19 cellular contexts compared by ENCODE assay signal in genomic region chr3:168044049-168044448, GRCh38. TPM values are rescaled to one million over a fixed set of nuclear protein-coding genes. Genes with fewer than 3 reads are reported as not detected.
DNase-seq lines count a peak whose midpoint lies in the region; FAIRE-seq and TF ChIP-seq lines count a peak whose summit lies in the region.
"Had no signal": no experiment of that assay in that cellular context is flagged by ENCODE, and none has a peak within 500 bp of the region (broad histone marks: within the 10 kb centered on the region; RNA-seq: fewer than 3 reads in every experiment).

No MANE protein-coding gene starts in this region.

- FAIRE-seq in endothelial cell of umbilical vein (lab: Jason Lieb, UNC), result peak; percentile 18
- FAIRE-seq in RCC 7860 (lab: Jason Lieb, UNC), result no peak
- FAIRE-seq: H1, HepG2 had no signal

- WGBS in suprapubic skin, result 79% methylated on average over 6 of the region's 6 CpGs

- POLR2A ChIA-PET in OCI-LY7 (lab: Charles Lee) (interaction anchor here (1.2 kb wide), 1 partner anchor 16 kb away, joined by 3 read pairs; no protein-coding TSS in a partner anchor), endothelial cell of umbilical vein (lab: Charles Lee) (no interaction called here), GM10248 (lab: Yijun Ruan, JAX) (no interaction called here)

- H3K27me3 ChIP-seq in left ventricle myocardium inferior (ENCODE audit: low read depth) (no peaks in the 10 kb centered on the region), endothelial cell of umbilical vein (ENCODE audit: control insufficient read depth in 2 of 2, insufficient read depth in 2 of 2, low read length in 2 of 2) (no peaks in the 10 kb centered on the region), suprapubic skin (no peaks in the 10 kb centered on the region)

- H4K20me1 ChIP-seq in OCI-LY7 (ENCODE audit: insufficient read depth, low read length) (no peaks in the 10 kb centered on the region), endothelial cell of umbilical vein (replicated peaks; ENCODE audit: control insufficient read depth, extremely low read depth, insufficient read depth, low read length) (no peaks in the 10 kb centered on the region)

- H3K4me3 ChIP-seq in left ventricle myocardium inferior (peak overlapping the region; percentile 18), OCI-LY7 (ENCODE audit: low read depth, low read length, poor library complexity, severe bottlenecking) (no peak overlapping the region), endothelial cell of umbilical vein (replicated peaks in 1 of 3; ENCODE audit: insufficient read depth in 1 of 3, low read depth in 1 of 3, low read length in 3 of 3) (no peak overlapping the region), suprapubic skin (no peak overlapping the region)

- H3K9me1 ChIP-seq in endothelial cell of umbilical vein (replicated peaks; ENCODE audit: control insufficient read depth, extremely low read depth, insufficient read depth, low read length), result no peaks in the 10 kb centered on the region

- BruUV-seq in OCI-LY7 (replicated peaks; lab: Mats Ljungman, UMichigan), result TSS peak; percentile 22
- no TSS peak for BruUV-seq in endothelial cell of umbilical vein (replicated peaks; lab: Mats Ljungman, UMichigan)

- intact Hi-C loops in left ventricle myocardium inferior (cut with micrococcal nuclease), result loop anchor here (5.0 kb wide), 1 partner anchor 117 kb away; no protein-coding TSS in a partner anchor
- intact Hi-C loops in cardiac septum (cut with DNase I), result loop anchor here (5.0 to 10.0 kb wide), 2 partner anchors 207 to 309 kb away; partner anchors contain the start of genes PDCD10 and SERPINI1
- intact Hi-C loops in OCI-LY7 (cut with micrococcal nuclease; ENCODE audit: unreplicated experiment), result loop anchor here (5.0 to 10.0 kb wide), 2 partner anchors 202 to 581 kb away; no protein-coding TSS in a partner anchor
- intact Hi-C loops in endothelial cell of umbilical vein (cut with micrococcal nuclease), result loop anchor here (10.0 kb wide), 1 partner anchor 659 kb away; the partner anchor contains the start of gene ZBBX

- no peak overlapping the region for H3K9ac ChIP-seq in endothelial cell of umbilical vein (replicated peaks; ENCODE audit: extremely low read depth, insufficient read depth, low read length)

- H3K9me3 ChIP-seq in left ventricle myocardium inferior (replicated peaks) (no peaks in the 10 kb centered on the region), OCI-LY7 (ENCODE audit: low read length) (no peaks in the 10 kb centered on the region), endothelial cell of umbilical vein (replicated peaks; ENCODE audit: control insufficient read depth, insufficient read depth, low read length) (no peaks in the 10 kb centered on the region), suprapubic skin (no peaks in the 10 kb centered on the region)

- no peaks in the 10 kb centered on the region for H3K9me2 ChIP-seq in OCI-LY7 (ENCODE audit: insufficient read depth, low read length)

- H3K79me2 ChIP-seq in OCI-LY7 (ENCODE audit: insufficient read depth, low read depth, low read length) (peaks cover 7% of the 10 kb centered on the region; the same call in 1 of the 2 replicates), endothelial cell of umbilical vein (ENCODE audit: control insufficient read depth, insufficient read depth, low read length) (peaks cover 1% of the 10 kb centered on the region)

- TF ChIP-seq POLR2A in endothelial cell of umbilical vein (IDR thresholded peaks at IDR 0.05; ENCODE audit: low read depth, low read length) (no peak), suprapubic skin (IDR thresholded peaks at IDR 0.05) (no peak)

- H3K27ac ChIP-seq in left ventricle myocardium inferior (replicated peaks) (peak overlapping the region; percentile 29), OCI-LY7 (ENCODE audit: low read depth, low read length, poor library complexity, severe bottlenecking) (no peak overlapping the region), endothelial cell of umbilical vein (ENCODE audit: insufficient read depth, low read depth, low read length) (no peak overlapping the region), suprapubic skin (no peak overlapping the region)
- H3K27ac ChIP-seq: C4-2B, RWPE1 had no signal

- H3K4me1 ChIP-seq in left ventricle myocardium inferior (peaks cover 39% of the 10 kb centered on the region), OCI-LY7 (ENCODE audit: insufficient read depth, low read length, poor library complexity, severe bottlenecking) (no peaks in the 10 kb centered on the region), endothelial cell of umbilical vein (ENCODE audit: control insufficient read depth, extremely low read depth, insufficient read depth, low read length) (peaks cover 6% of the 10 kb centered on the region), suprapubic skin (peaks cover 5% of the 10 kb centered on the region)

- H3K4me2 ChIP-seq in OCI-LY7 (ENCODE audit: low read length) (no peak overlapping the region), endothelial cell of umbilical vein (ENCODE audit: insufficient read depth, low read length) (peak overlapping the region; percentile 34)

- H2AFZ ChIP-seq in OCI-LY7 (ENCODE audit: low read length) (no peak overlapping the region), endothelial cell of umbilical vein (ENCODE audit: low read depth, low read length) (no peak overlapping the region)

- H3K36me3 ChIP-seq in left ventricle myocardium inferior, result peaks cover 33% of the 10 kb centered on the region
- peaks cover 39% of the 10 kb centered on the region for H3K36me3 ChIP-seq in OCI-LY7 (ENCODE audit: insufficient read depth, low read length)
- no peaks in the 10 kb centered on the region for H3K36me3 ChIP-seq in endothelial cell of umbilical vein (ENCODE audit: control insufficient read depth in 2 of 2, extremely low read depth in 1 of 2, insufficient read depth in 2 of 2, low read length in 2 of 2)
- H3K36me3 ChIP-seq in suprapubic skin, result peaks cover 5% of the 10 kb centered on the region

- TF ChIP-seq EP300 in suprapubic skin (IDR thresholded peaks at IDR 0.05), result no peak

- dilution Hi-C loops in endothelial cell of umbilical vein (cut with MboI; ENCODE audit: extremely low pct_ligation_motif_present, low sequenced_read_pairs), result no loop called here

- CTCF ChIA-PET in OCI-LY7 (lab: Charles Lee; ENCODE audit: unreplicated experiment), result no interaction called here
- CTCF ChIA-PET in endothelial cell of umbilical vein (lab: Charles Lee), result interaction anchor here (4.8 kb wide), 1 partner anchor 121 kb away, joined by 20 read pairs; no protein-coding TSS in a partner anchor
- CTCF ChIA-PET in GM10248 (lab: Yijun Ruan, JAX), result interaction anchor here (11.9 kb wide), 1 partner anchor 122 kb away, joined by 195 read pairs; no protein-coding TSS in a partner anchor

- DNase-seq in left ventricle myocardium inferior (no peak), cardiac septum (ENCODE audit: low spot score) (no peak), OCI-LY7 (ENCODE audit: low spot score) (no peak), endothelial cell of umbilical vein (ENCODE audit: low read depth, low spot score) (peak; percentile 33), GM10248 (ENCODE audit: extremely low spot score) (no peak), RCC 7860 (ENCODE audit: low spot score) (no peak), KG1 (lab: John Stamatoyannopoulos, UW) (no peak), suprapubic skin (ENCODE audit: low spot score in 2 of 2) (no peak)
- DNase-seq: GDM1, KBM-7, NCI-H187, NCI-H510A, NCI-H748 treated with DMSO at 0.1 percent for 48 hours, PC-3, SIG-M5 had no signal

- TF ChIP-seq CTCF in left ventricle myocardium inferior (IDR thresholded peaks at IDR 0.05; ENCODE audit: borderline replicate concordance) (no peak), OCI-LY7 (conservative IDR thresholded peaks at IDR 0.05; ENCODE audit: low read length) (no peak), endothelial cell of umbilical vein (IDR thresholded peaks at IDR 0.05; ENCODE audit: extremely low read depth in 1 of 2, insufficient read depth in 1 of 2, low read depth in 1 of 2, low read length in 2 of 2) (no peak), GM10248 (IDR thresholded peaks at IDR 0.05; ENCODE audit: control extremely low read depth, extremely low read depth, low read depth, missing control alignments) (no peak), suprapubic skin (IDR thresholded peaks at IDR 0.05) (no peak)

TF ChIP-seq in endothelial cell of umbilical vein, 7 proteins besides CTCF, POLR2A, EP300 and RAD21:
- TF ChIP-seq GATA2 (IDR thresholded peaks at IDR 0.05; ENCODE audit: insufficient read depth, insufficient read length, low read depth, low read length) (no peak), FOS (IDR thresholded peaks at IDR 0.05; ENCODE audit: borderline replicate concordance, insufficient read depth, low read length) (no peak), POLR2AphosphoS5 (IDR thresholded peaks at IDR 0.05; ENCODE audit: insufficient read depth, low read depth, low read length) (no peak), EZH2 (IDR thresholded peaks at IDR 0.05; ENCODE audit: borderline replicate concordance, low read depth, low read length, severe bottlenecking) (no peak), MYC (IDR thresholded peaks at IDR 0.05; ENCODE audit: low read depth, low read length) (no peak), JUN (IDR thresholded peaks at IDR 0.05; ENCODE audit: borderline replicate concordance, insufficient read depth, insufficient read length, low read depth) (no peak)
- TF ChIP-seq, protein P1, sequence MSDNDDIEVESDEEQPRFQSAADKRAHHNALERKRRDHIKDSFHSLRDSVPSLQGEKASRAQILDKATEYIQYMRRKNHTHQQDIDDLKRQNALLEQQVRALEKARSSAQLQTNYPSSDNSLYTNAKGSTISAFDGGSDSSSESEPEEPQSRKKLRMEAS (IDR thresholded peaks at IDR 0.05; ENCODE audit: insufficient read depth, insufficient read length), result no peak
TF ChIP-seq in endothelial cell of umbilical vein: peak in this region for 0.

RNA-seq across cellular contexts. Expression of gene GOLIM4, which starts 51.7 kb away (rescaled TPM):
- total RNA-seq in left ventricle myocardium inferior (74.8 TPM), cardiac septum (88.8 TPM), OCI-LY7 (2022) (42.8 and 46.6 TPM in 2 replicates), endothelial cell of umbilical vein (39.7 and 40.8 TPM in 2 replicates), suprapubic skin (10 to 100 TPM; 16.0 to 21.3 (median 20.2) TPM)
- 31.2 and 42.6 TPM in 2 replicates for total RNA-seq in OCI-LY7 (2014; rRNA removed; shearing (Covaris generic))
- polyA plus RNA-seq in endothelial cell of umbilical vein, result 8.1 and 11.7 TPM in 2 replicates
- polyA plus RNA-seq in endothelial cell of umbilical vein (2011; cell fraction: cytosol; rRNA removed), result 19.9 and 22.7 TPM in 2 replicates
- polyA plus RNA-seq in endothelial cell of umbilical vein (2011; cell fraction: nucleus; rRNA removed), result 15.5 and 24.0 TPM in 2 replicates
- polyA plus RNA-seq in endothelial cell of umbilical vein (2012), result 31.6 and 32.3 TPM in 2 replicates
- polyA minus RNA-seq in endothelial cell of umbilical vein, result 23.3 and 23.5 TPM in 2 replicates
- polyA minus RNA-seq in endothelial cell of umbilical vein (2011; cell fraction: cytosol; rRNA and poly(A)+ RNA removed), result 37.2 TPM
- polyA minus RNA-seq in endothelial cell of umbilical vein (2011; cell fraction: nucleus; rRNA and poly(A)+ RNA removed), result 14.7 and 17.3 TPM in 2 replicates
